ENCODE assay signal across 9 cellular contexts in the genomic region with DNA sequence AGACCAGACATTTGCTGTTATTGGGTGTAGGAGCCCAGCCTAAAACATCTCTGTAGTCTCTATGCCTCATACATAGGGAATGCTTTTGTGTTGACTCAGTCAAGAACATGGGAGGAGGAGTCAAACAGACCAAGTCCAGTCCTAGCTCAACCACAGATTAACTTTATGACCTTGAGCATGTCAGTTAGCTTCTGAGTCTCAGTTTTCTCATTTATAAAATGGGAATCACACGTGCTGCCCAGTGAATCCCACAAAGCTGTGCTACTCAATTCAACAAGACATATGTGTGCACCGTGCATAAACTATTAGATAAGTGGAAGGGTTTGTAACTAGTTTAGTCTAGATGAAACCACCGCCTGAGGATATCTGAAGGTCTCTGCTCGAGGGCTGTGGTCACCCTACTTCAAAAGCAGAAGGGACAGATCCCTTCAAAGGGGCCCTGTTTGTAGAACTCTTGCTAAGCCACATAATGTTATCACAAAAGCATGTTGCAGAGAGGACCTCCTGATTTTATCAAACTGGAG.
DNase-seq lines count a peak whose midpoint lies in the region; ATAC-seq lines count a peak whose summit lies in the region.
"Had no signal": no experiment of that assay in that cellular context is flagged by ENCODE, and none has a peak within 500 bp of the region (broad histone marks: within the 10 kb centered on the region; RNA-seq: fewer than 3 reads in every experiment).

No MANE protein-coding gene starts in this region.

- no peaks in the 10 kb centered on the region for H3K4me1 Mint-ChIP-seq in activated naive CD8-positive, alpha-beta T cell treated with anti-CD3 and anti-CD28 coated beads, Interleukin-2, amount 50 U/mL, for 24 hours
- H3K4me1 Mint-ChIP-seq: stimulated activated naive CD8-positive, alpha-beta T cell treated with anti-CD3 and anti-CD28 coated beads, Interleukin-15, amount 100 ng/mL, for 72 hours had no signal

- H3K36me3 ChIP-seq in aorta (ENCODE audit: control insufficient read depth in 1 of 2, insufficient read depth in 2 of 2, low read length in 1 of 2), result no peaks in the 10 kb centered on the region

- H3K27ac ChIP-seq in aorta (ENCODE audit: low read depth in 1 of 2, low read length in 2 of 2), result peak overlapping the region in 1 of 2 donors; percentile 85

- intact Hi-C loops in aorta (cut with DNase I), result loop anchor here (5.0 to 10.0 kb wide), 4 partner anchors 479 to 882 kb away; no protein-coding TSS in a partner anchor

- H3K9me3 ChIP-seq in aorta (ENCODE audit: control insufficient read depth, low read length), result no peaks in the 10 kb centered on the region

- ATAC-seq in aorta (ENCODE audit: low FRiP score) (peak; percentile 56), HG03039 (IDR thresholded peaks at IDR 0.05; ENCODE audit: unreplicated experiment) (no peak)
- ATAC-seq in activated naive CD8-positive, alpha-beta T cell treated with anti-CD3 and anti-CD28 coated beads, Interleukin-2, amount 50 U/mL, for 24 hours, result no peak
- ATAC-seq: stimulated activated naive CD8-positive, alpha-beta T cell treated with anti-CD3 and anti-CD28 coated beads, Interleukin-15, amount 100 ng/mL, for 72 hours had no signal

- H3K27me3 Mint-ChIP-seq in activated naive CD8-positive, alpha-beta T cell treated with anti-CD3 and anti-CD28 coated beads, Interleukin-2, amount 50 U/mL, for 24 hours, result peaks cover 7% of the 10 kb centered on the region

- H3K9me3 Mint-ChIP-seq in activated naive CD8-positive, alpha-beta T cell treated with anti-CD3 and anti-CD28 coated beads, Interleukin-2, amount 50 U/mL, for 24 hours, result no peaks in the 10 kb centered on the region
- H3K9me3 Mint-ChIP-seq: T-helper 1 cell treated with Interleukin-12 subunit alpha and Interleukin-12 subunit beta and Interleukin-4 antibody, amounts not matched to agents 30 μg/mL and 1 μg/mL, for 36 hours had no signal

- H3K27me3 ChIP-seq in aorta (ENCODE audit: control insufficient read depth in 1 of 2, insufficient read depth in 2 of 2, low read length in 1 of 2), result no peaks in the 10 kb centered on the region

- H3K4me3 ChIP-seq in aorta (ENCODE audit: low read length in 2 of 2), result no peak overlapping the region

- no peak overlapping the region for H3K4me3 Mint-ChIP-seq in activated naive CD8-positive, alpha-beta T cell treated with anti-CD3 and anti-CD28 coated beads, Interleukin-2, amount 50 U/mL, for 24 hours
- H3K4me3 Mint-ChIP-seq: stimulated activated naive CD8-positive, alpha-beta T cell treated with anti-CD3 and anti-CD28 coated beads, Interleukin-15, amount 100 ng/mL, for 72 hours; T-helper 1 cell treated with Interleukin-12 subunit alpha and Interleukin-12 subunit beta and Interleukin-4 antibody, amounts not matched to agents 30 μg/mL and 1 μg/mL, for 36 hours had no signal

- H3K36me3 Mint-ChIP-seq in activated naive CD8-positive, alpha-beta T cell treated with anti-CD3 and anti-CD28 coated beads, Interleukin-2, amount 50 U/mL, for 24 hours (ENCODE audit: low read depth), result no peaks in the 10 kb centered on the region

- DNase-seq in HUDEP-2 (lab: John Stamatoyannopoulos, UW; ENCODE audit: unreplicated experiment in 76 of 76), result peak in 45 of 76 experiments; percentile 10 to 78 (median 45)
- peak; percentile 72 for DNase-seq in astrocyte of the hippocampus (ENCODE audit: low read depth, low spot score)
- DNase-seq in iris pigment epithelial cell (ENCODE audit: low read depth), result peak; percentile 93
- DNase-seq in aorta, result no peak
- no peak for DNase-seq in NCI-H526 (lab: John Stamatoyannopoulos, UW)
- no peak for DNase-seq in activated naive CD8-positive, alpha-beta T cell treated with anti-CD3 and anti-CD28 coated beads, Interleukin-2, amount 50 U/mL, for 24 hours
- DNase-seq: stimulated activated naive CD8-positive, alpha-beta T cell treated with anti-CD3 and anti-CD28 coated beads, Interleukin-15, amount 100 ng/mL, for 72 hours had no signal

- H3K4me1 ChIP-seq in aorta (ENCODE audit: control insufficient read depth in 1 of 2, insufficient read depth in 2 of 2, low read length in 2 of 2), result peaks cover 6 to 14% of the 10 kb centered on the region in 2 donors

- 79 to 80% methylated on average over 4 of the region's 4 CpGs for WGBS in aorta, 2 donors

- no peak overlapping the region for H3K27ac Mint-ChIP-seq in activated naive CD8-positive, alpha-beta T cell treated with anti-CD3 and anti-CD28 coated beads, Interleukin-2, amount 50 U/mL, for 24 hours
- H3K27ac Mint-ChIP-seq: stimulated activated naive CD8-positive, alpha-beta T cell treated with anti-CD3 and anti-CD28 coated beads, Interleukin-15, amount 100 ng/mL, for 72 hours; T-helper 1 cell treated with Interleukin-12 subunit alpha and Interleukin-12 subunit beta and Interleukin-4 antibody, amounts not matched to agents 30 μg/mL and 1 μg/mL, for 36 hours had no signal

Comparison
In these comparisons a context has a peak if more than half of its experiments do, and no peak if none do; other contexts are left out.
1. DNase-seq: peak in HUDEP-2 (45 of 76), astrocyte of the hippocampus (single experiment) and iris pigment epithelial cell (single experiment); none in aorta (0 of 2), NCI-H526 (0 of 2) and activated naive CD8-positive, alpha-beta T cell treated with anti-CD3 and anti-CD28 coated beads, Interleukin-2, amount 50 U/mL, for 24 hours (single experiment).